Comparison of ENCODE assay signal across 22 cellular contexts in the genomic region with DNA sequence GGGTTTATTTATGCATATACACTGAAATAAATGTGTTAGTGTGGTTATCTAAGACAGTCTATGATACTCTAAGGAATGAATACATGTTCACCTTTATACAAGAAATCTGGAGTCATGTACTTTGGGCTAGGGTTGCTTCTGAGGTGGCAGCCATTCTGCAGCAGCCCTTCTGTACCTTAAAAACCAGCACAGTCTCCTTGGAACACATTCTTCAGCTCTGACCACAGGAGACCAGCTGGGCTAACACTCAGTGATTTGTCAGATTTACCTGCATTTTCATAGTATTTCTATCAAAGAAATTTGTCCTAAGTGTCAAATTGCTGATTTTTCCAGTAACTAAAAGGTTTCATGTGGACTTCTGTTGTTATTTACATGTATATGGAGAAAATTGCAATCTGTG.
A peak's percentile ranks its signal among the peaks of the same experiment; 100 is the strongest.
DNase-seq lines count a peak whose midpoint lies in the region; ATAC-seq, FAIRE-seq and TF ChIP-seq lines count a peak whose summit lies in the region.
"Had no signal": no experiment of that assay in that cellular context is flagged by ENCODE, and none has a peak within 500 bp of the region (broad histone marks: within the 10 kb centered on the region; RNA-seq: fewer than 3 reads in every experiment).

No MANE protein-coding gene starts in this region.

- H3K9ac ChIP-seq in SK-N-SH: no peak overlapping the region
- H3K9ac ChIP-seq: BLaER1 treated with 17β-estradiol and CSF1 and Interleukin-3, amounts not matched to agents 10 nM and 100 nM; KMS-11 had no signal

- no peaks in the 10 kb centered on the region for H3K27me3 ChIP-seq in SK-N-SH (ENCODE audit: insufficient read depth)
- H3K27me3 ChIP-seq: BLaER1 treated with 17β-estradiol and CSF1 and Interleukin-3, amounts not matched to agents 10 nM and 100 nM; SJSA1 had no signal

- TF ChIP-seq EP300 in SK-N-SH (IDR thresholded peaks at IDR 0.05; ENCODE audit: borderline replicate concordance in 1 of 2, low read depth in 1 of 2, low read length in 1 of 2): no peak

- peaks cover 3% of the 10 kb centered on the region for H3F3A ChIP-seq in SK-N-SH (replicated peaks; ENCODE audit: insufficient read depth)

- POLR2A ChIA-PET in SK-N-SH (lab: Yijun Ruan, JAX): no interaction called here

- H3K36me3 ChIP-seq in SK-N-SH (replicated peaks in 1 of 2; ENCODE audit: control insufficient read depth in 1 of 2, insufficient read depth in 2 of 2, low read length in 1 of 2): no peaks in the 10 kb centered on the region
- H3K36me3 ChIP-seq: SJSA1 had no signal

- H3K9me3 ChIP-seq in SK-N-SH: no peaks in the 10 kb centered on the region; the same call in 1 of the 2 replicates
- H3K9me3 ChIP-seq: SJSA1 had no signal

- peaks cover 14 to 22% of the 10 kb centered on the region in 2 experiments; a peak in 3 of 4 replicates for H3K4me1 ChIP-seq in SK-N-SH (ENCODE audit: control insufficient read depth in 1 of 2, insufficient read depth in 2 of 2, low read depth in 1 of 2, low read length in 1 of 2)
- H3K4me1 ChIP-seq: SJSA1 had no signal

- H4K20me1 ChIP-seq in SK-N-SH (ENCODE audit: insufficient read depth): no peaks in the 10 kb centered on the region
- H4K20me1 ChIP-seq: BLaER1 treated with 17β-estradiol and CSF1 and Interleukin-3, amounts not matched to agents 10 nM and 100 nM had no signal

- peak overlapping the region; percentile 6 to 34; a peak in 2 of 4 replicates for H3K27ac ChIP-seq in SK-N-SH (ENCODE audit: low read depth in 2 of 2, low read length in 1 of 2)
- H3K27ac ChIP-seq: BLaER1 treated with 17β-estradiol and CSF1 and Interleukin-3, amounts not matched to agents 10 nM and 100 nM; KMS-11; SJSA1 had no signal

- H3K79me2 ChIP-seq in SK-N-SH (ENCODE audit: insufficient read depth): no peaks in the 10 kb centered on the region

- no peak overlapping the region for H3K4me3 ChIP-seq in SK-N-SH (ENCODE audit: low read depth in 2 of 2, low read length in 1 of 2)
- H3K4me3 ChIP-seq: BLaER1 treated with 17β-estradiol and CSF1 and Interleukin-3, amounts not matched to agents 10 nM and 100 nM; SJSA1 had no signal

- no peak for ATAC-seq in GM18868 (IDR thresholded peaks at IDR 0.05; ENCODE audit: unreplicated experiment)
- ATAC-seq: HCT116, Right ventricle myocardium inferior had no signal

- CTCF ChIA-PET in SK-N-SH (lab: Yijun Ruan, JAX): interaction anchor here (1.1 to 2.1 kb wide), 5 partner anchors 14 to 426 kb away, joined by 3 to 10 read pairs (median 5); no protein-coding TSS in a partner anchor

- no peak for DNase-seq in GM12892 (ENCODE audit: insufficient read length)
- peak; percentile 28 for DNase-seq in LHCN-M2 (ENCODE audit: low read depth)
- DNase-seq in SK-N-SH: no peak
- peak; percentile 12 for DNase-seq in iris pigment epithelial cell (ENCODE audit: low read depth)
- no peak for DNase-seq in NCI-H748 (lab: John Stamatoyannopoulos, UW; ENCODE audit: unreplicated experiment)
- DNase-seq in H4 (ENCODE audit: low spot score): no peak
- no peak for DNase-seq in activated CD8-positive, alpha-beta memory T cell treated with anti-CD3 and anti-CD28 coated beads, Interleukin-2, amount 50 U/mL, for 48 hours
- DNase-seq: AML-193; CD4-positive, alpha-beta T cell; NCI-H1105; NCI-H2029; NCI-H2227 treated with DMSO at 0.1 percent for 48 hours; NCI-H526 treated with DMSO at 0.1 percent for 48 hours; T-helper 1 cell had no signal

- peak overlapping the region; percentile 38 for H3K4me2 ChIP-seq in SK-N-SH
- H3K4me2 ChIP-seq: BLaER1 treated with 17β-estradiol and CSF1 and Interleukin-3, amounts not matched to agents 10 nM and 100 nM; KMS-11 had no signal

- TF ChIP-seq RAD21 in SK-N-SH (IDR thresholded peaks at IDR 0.05; ENCODE audit: low read length): no peak

- no peak overlapping the region for H2AFZ ChIP-seq in SK-N-SH (ENCODE audit: low read depth)

- FAIRE-seq in GM12892 (lab: Jason Lieb, UNC): peak; percentile 44
- FAIRE-seq: A204.1, D721Med had no signal

- TF ChIP-seq CTCF in SK-N-SH (IDR thresholded peaks at IDR 0.05): no peak

- no peak for TF ChIP-seq POLR2A in GM12892 (IDR thresholded peaks at IDR 0.05; ENCODE audit: low read depth, low read length)

- H3K9me2 ChIP-seq in SK-N-SH: no peaks in the 10 kb centered on the region

TF ChIP-seq in SK-N-SH, 30 proteins besides CTCF, POLR2A, EP300 and RAD21:
- TF ChIP-seq TEAD4 (IDR thresholded peaks at IDR 0.05; ENCODE audit: borderline replicate concordance, insufficient read depth) (no peak), TAF1 (IDR thresholded peaks at IDR 0.05; ENCODE audit: borderline replicate concordance, low read depth, low read length) (no peak), RXRA (IDR thresholded peaks at IDR 0.05; ENCODE audit: borderline replicate concordance, low read depth) (no peak), EZH2phosphoT487 (IDR thresholded peaks at IDR 0.05; ENCODE audit: borderline replicate concordance, low read depth) (no peak), FOSL2 (IDR thresholded peaks at IDR 0.05; ENCODE audit: borderline replicate concordance, low read depth) (no peak), RFX5 (IDR thresholded peaks at IDR 0.05; ENCODE audit: low read length) (no peak), NFIC (IDR thresholded peaks at IDR 0.05; ENCODE audit: borderline replicate concordance) (no peak), RCOR1 (IDR thresholded peaks at IDR 0.05; ENCODE audit: low read length) (no peak), MEF2A (IDR thresholded peaks at IDR 0.05; ENCODE audit: borderline replicate concordance, low read depth) (no peak), GATA2 (CRISPR knock-in tag; IDR thresholded peaks at IDR 0.05) (no peak), SIN3A (IDR thresholded peaks at IDR 0.05; ENCODE audit: borderline replicate concordance, low read depth, low read length) (no peak)
- TF ChIP-seq, protein P1, sequence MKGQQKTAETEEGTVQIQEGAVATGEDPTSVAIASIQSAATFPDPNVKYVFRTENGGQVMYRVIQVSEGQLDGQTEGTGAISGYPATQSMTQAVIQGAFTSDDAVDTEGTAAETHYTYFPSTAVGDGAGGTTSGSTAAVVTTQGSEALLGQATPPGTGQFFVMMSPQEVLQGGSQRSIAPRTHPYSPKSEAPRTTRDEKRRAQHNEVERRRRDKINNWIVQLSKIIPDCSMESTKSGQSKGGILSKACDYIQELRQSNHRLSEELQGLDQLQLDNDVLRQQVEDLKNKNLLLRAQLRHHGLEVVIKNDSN (IDR thresholded peaks at IDR 0.05; ENCODE audit: borderline replicate concordance, low read depth): no peak

Comparison
In these comparisons a context has a peak if more than half of its experiments do, and no peak if none do; other contexts are left out.
1. DNase-seq: peak in LHCN-M2 (single experiment) and iris pigment epithelial cell (single experiment); none in GM12892 (single experiment), SK-N-SH (single experiment), NCI-H748 (single experiment), H4 (single experiment) and activated CD8-positive, alpha-beta memory T cell treated with anti-CD3 and anti-CD28 coated beads, Interleukin-2, amount 50 U/mL, for 48 hours (single experiment).